Comparison of ENCODE assay signal across 23 cellular contexts in genomic region chr12:73106296-73106695, GRCh38.
DNase-seq lines count a peak whose midpoint lies in the region; ATAC-seq and TF ChIP-seq lines count a peak whose summit lies in the region.
"Had no signal": no experiment of that assay in that cellular context is flagged by ENCODE, and none has a peak within 500 bp of the region (broad histone marks: within the 10 kb centered on the region; RNA-seq: fewer than 3 reads in every experiment).

No MANE protein-coding gene starts in this region.

- H3K9ac ChIP-seq in trophoblast cell (ENCODE audit: low read length), result peak overlapping the region; percentile 5
- H3K9ac ChIP-seq: KMS-11 had no signal

- no peak overlapping the region for H3K4me2 ChIP-seq in trophoblast cell (ENCODE audit: low read length)
- H3K4me2 ChIP-seq: KMS-11 had no signal

- peaks cover 4% of the 10 kb centered on the region for H3K9me3 Mint-ChIP-seq in activated T-helper 1 cell treated with anti-CD3 and anti-CD28 coated beads, Interleukin-12 subunit alpha, Interleukin-12 subunit beta, Interleukin-2, Interleukin-4 antibody, amounts not matched to agents 30 ng/mL and 10 ng/mL and 1 ng/mL, durations not matched to agents 14 hours and 24 hours and 36 hours

- no peak overlapping the region for H3K27ac ChIP-seq in WERI-Rb-1
- H3K27ac ChIP-seq in trophoblast cell (ENCODE audit: low read depth, low read length), result no peak overlapping the region
- H3K27ac ChIP-seq: C4-2B, KMS-11, SJSA1 had no signal

- no peaks in the 10 kb centered on the region for H3K79me2 ChIP-seq in trophoblast cell (ENCODE audit: control insufficient read depth, insufficient read depth, low read length, poor library complexity)

- no peaks in the 10 kb centered on the region for H3K36me3 Mint-ChIP-seq in activated T-helper 1 cell treated with anti-CD3 and anti-CD28 coated beads, Interleukin-12 subunit alpha, Interleukin-12 subunit beta, Interleukin-2, Interleukin-4 antibody, amounts not matched to agents 30 ng/mL and 10 ng/mL and 1 ng/mL, durations not matched to agents 14 hours and 24 hours and 36 hours (ENCODE audit: low read depth)
- H3K36me3 Mint-ChIP-seq: CD8-positive, alpha-beta memory T cell had no signal

- no peak overlapping the region for H2AK5ac ChIP-seq in trophoblast cell (ENCODE audit: low read length)

- no peak overlapping the region for H3K18ac ChIP-seq in trophoblast cell (ENCODE audit: low read length)

- intact Hi-C loops in activated T-helper 1 cell treated with anti-CD3 and anti-CD28 coated beads, Interleukin-12 subunit alpha, Interleukin-12 subunit beta, Interleukin-2, Interleukin-4 antibody, amounts not matched to agents 30 ng/mL and 10 ng/mL and 1 ng/mL, durations not matched to agents 14 hours and 24 hours and 36 hours (cut with micrococcal nuclease), result no loop called here

- TF ChIP-seq CTCF in WERI-Rb-1 (IDR thresholded peaks at IDR 0.05; ENCODE audit: low read depth, low read length), result no peak
- TF ChIP-seq CTCF in epithelial cell of proximal tubule (conservative IDR thresholded peaks at IDR 0.05; ENCODE audit: low read depth, low read length), result no peak

- no peak overlapping the region for H4K91ac ChIP-seq in trophoblast cell (ENCODE audit: low read depth, low read length)

- no peaks in the 10 kb centered on the region for H3K4me1 ChIP-seq in trophoblast cell (ENCODE audit: control insufficient read depth in 1 of 2, insufficient read depth in 2 of 2, low read length in 2 of 2)
- H3K4me1 ChIP-seq: SJSA1 had no signal

- H4K12ac ChIP-seq in trophoblast cell (ENCODE audit: low read depth, low read length), result no peak overlapping the region

- no peaks in the 10 kb centered on the region for H3K27me3 ChIP-seq in WERI-Rb-1 (ENCODE audit: insufficient read depth, low read depth, severe bottlenecking)
- no peaks in the 10 kb centered on the region for H3K27me3 ChIP-seq in trophoblast cell (ENCODE audit: insufficient read depth, low read length)
- H3K27me3 ChIP-seq: SJSA1 had no signal

- no peak overlapping the region for H3K4ac ChIP-seq in trophoblast cell (ENCODE audit: low read depth, low read length)

- H4K8ac ChIP-seq in trophoblast cell (ENCODE audit: low read depth, low read length), result no peak overlapping the region

- H3K9me3 ChIP-seq in WERI-Rb-1 (ENCODE audit: severe bottlenecking) (no peaks in the 10 kb centered on the region), trophoblast cell (ENCODE audit: insufficient read depth, low read depth, low read length) (no peaks in the 10 kb centered on the region)
- H3K9me3 ChIP-seq: SJSA1 had no signal

- H3K14ac ChIP-seq in trophoblast cell (ENCODE audit: low read length), result no peak overlapping the region

- DNase-seq in NCI-H82 (lab: John Stamatoyannopoulos, UW), result peak; percentile 67
- DNase-seq in NCI-H82 treated with DMSO at 0.1 percent for 48 hours (lab: John Stamatoyannopoulos, UW; ENCODE audit: unreplicated experiment), result no peak
- peak; percentile 7 for DNase-seq in WERI-Rb-1
- DNase-seq in epithelial cell of proximal tubule (ENCODE audit: low read depth), result peak; percentile 4
- peak; percentile 2 to 47 for DNase-seq in trophoblast cell
- no peak for DNase-seq in activated T-helper 1 cell treated with anti-CD3 and anti-CD28 coated beads, Interleukin-12 subunit alpha, Interleukin-12 subunit beta, Interleukin-2, Interleukin-4 antibody, amounts not matched to agents 30 ng/mL and 10 ng/mL and 1 ng/mL, durations not matched to agents 14 hours and 24 hours and 36 hours (ENCODE audit: low spot score)
- DNase-seq in NCI-H187 treated with DMSO at 0.1 percent for 48 hours (lab: John Stamatoyannopoulos, UW), result no peak
- DNase-seq: Calu3; CD8-positive, alpha-beta memory T cell; DMS53; GF-D8; HCEC 1CT; IMR-90; MV-4-11; NCI-H1105 treated with DMSO at 0.1 percent for 48 hours; NCI-H1930; NCI-H345; NCI-H524; NCI-H774 had no signal

- no peak overlapping the region for H3K27ac Mint-ChIP-seq in activated T-helper 1 cell treated with anti-CD3 and anti-CD28 coated beads, Interleukin-12 subunit alpha, Interleukin-12 subunit beta, Interleukin-2, Interleukin-4 antibody, amounts not matched to agents 30 ng/mL and 10 ng/mL and 1 ng/mL, durations not matched to agents 14 hours and 24 hours and 36 hours

- H3K4me3 Mint-ChIP-seq in activated T-helper 1 cell treated with anti-CD3 and anti-CD28 coated beads, Interleukin-12 subunit alpha, Interleukin-12 subunit beta, Interleukin-2, Interleukin-4 antibody, amounts not matched to agents 30 ng/mL and 10 ng/mL and 1 ng/mL, durations not matched to agents 14 hours and 24 hours and 36 hours, result no peak overlapping the region
- H3K4me3 Mint-ChIP-seq: CD8-positive, alpha-beta memory T cell had no signal

- no peak overlapping the region for H2BK120ac ChIP-seq in trophoblast cell (ENCODE audit: insufficient read depth, low read length, poor library complexity)

- no peak for ATAC-seq in HG03039 (IDR thresholded peaks at IDR 0.05; ENCODE audit: unreplicated experiment)

- no peak overlapping the region for H2AFZ ChIP-seq in trophoblast cell (ENCODE audit: insufficient read depth, low read length, poor library complexity)

- no peak overlapping the region for H2BK12ac ChIP-seq in trophoblast cell (ENCODE audit: low read length)

- H3K4me3 ChIP-seq in WERI-Rb-1 (ENCODE audit: low read depth, low read length) (no peak overlapping the region), epithelial cell of proximal tubule (ENCODE audit: low read depth, low read length) (no peak overlapping the region), trophoblast cell (ENCODE audit: low read depth, low read length) (no peak overlapping the region)
- H3K4me3 ChIP-seq: SJSA1 had no signal

- WGBS in trophoblast cell (ENCODE audit: extremely low coverage, insufficient coverage, insufficient read length), result no CpG with 5 or more reads among the region's 2 CpGs

- H3K23ac ChIP-seq in trophoblast cell (ENCODE audit: low read length), result no peak overlapping the region

- H3K4me1 Mint-ChIP-seq in activated T-helper 1 cell treated with anti-CD3 and anti-CD28 coated beads, Interleukin-12 subunit alpha, Interleukin-12 subunit beta, Interleukin-2, Interleukin-4 antibody, amounts not matched to agents 30 ng/mL and 10 ng/mL and 1 ng/mL, durations not matched to agents 14 hours and 24 hours and 36 hours (ENCODE audit: low read depth), result no peaks in the 10 kb centered on the region
- H3K4me1 Mint-ChIP-seq: CD8-positive, alpha-beta memory T cell had no signal

- H3K79me1 ChIP-seq in trophoblast cell (ENCODE audit: low read length), result no peaks in the 10 kb centered on the region

- no peaks in the 10 kb centered on the region for H3K27me3 Mint-ChIP-seq in activated T-helper 1 cell treated with anti-CD3 and anti-CD28 coated beads, Interleukin-12 subunit alpha, Interleukin-12 subunit beta, Interleukin-2, Interleukin-4 antibody, amounts not matched to agents 30 ng/mL and 10 ng/mL and 1 ng/mL, durations not matched to agents 14 hours and 24 hours and 36 hours (ENCODE audit: insufficient read depth)
- H3K27me3 Mint-ChIP-seq: CD8-positive, alpha-beta memory T cell had no signal

- no peak overlapping the region for H2BK5ac ChIP-seq in trophoblast cell (ENCODE audit: low read depth, low read length, poor library complexity)

- H3K36me3 ChIP-seq in WERI-Rb-1 (no peaks in the 10 kb centered on the region), trophoblast cell (ENCODE audit: control insufficient read depth in 1 of 2, insufficient read depth in 2 of 2, low read length in 2 of 2) (no peaks in the 10 kb centered on the region)
- H3K36me3 ChIP-seq: SJSA1 had no signal

Comparison
In these comparisons a context has a peak if more than half of its experiments do, and no peak if none do; other contexts are left out.
1. DNase-seq: peak in NCI-H82 (single experiment), WERI-Rb-1 (single experiment), epithelial cell of proximal tubule (single experiment) and trophoblast cell (2 of 2); none in NCI-H82 treated with DMSO at 0.1 percent for 48 hours (single experiment), activated T-helper 1 cell treated with anti-CD3 and anti-CD28 coated beads, Interleukin-12 subunit alpha, Interleukin-12 subunit beta, Interleukin-2, Interleukin-4 antibody, amounts not matched to agents 30 ng/mL and 10 ng/mL and 1 ng/mL, durations not matched to agents 14 hours and 24 hours and 36 hours (single experiment) and NCI-H187 treated with DMSO at 0.1 percent for 48 hours (single experiment).